ENCODE assay signal across 25 cellular contexts in the genomic region with DNA sequence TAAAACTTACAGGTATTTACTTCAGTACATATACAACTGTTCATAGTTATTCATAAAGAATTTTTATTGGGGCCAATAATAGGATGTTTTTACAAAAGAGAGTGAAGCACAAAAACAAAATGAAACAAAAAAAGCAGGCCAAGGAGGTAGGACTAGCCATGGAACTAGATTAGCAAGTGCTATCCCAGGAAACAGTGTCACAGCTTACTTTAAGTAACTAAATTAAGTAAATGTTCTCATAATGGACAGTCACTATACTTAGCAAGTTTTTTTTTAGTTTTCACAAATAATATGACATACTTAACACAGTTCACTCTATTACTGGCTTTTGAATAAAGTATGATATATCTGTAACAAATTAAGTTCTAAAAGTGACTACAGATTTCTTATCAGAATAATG.
"Had no signal": no experiment of that assay in that cellular context is flagged by ENCODE, and none has a peak within 500 bp of the region (broad histone marks: within the 10 kb centered on the region; RNA-seq: fewer than 3 reads in every experiment).

No MANE protein-coding gene starts in this region.

- ATAC-seq: foreskin keratinocyte; gastroesophageal sphincter; left colon; left ventricle myocardium superior; lower lobe of right lung; natural killer cell treated with Interleukin-12 subunit alpha and Interleukin-12 subunit beta and Interleukin-15 and Interleukin-18, amount 100 ng/mL, for 72 hours; stimulated activated naive B cell treated with anti-CD40 and anti-IgM and Interleukin-4, amounts not matched to agents 10 μg/mL and 1 μg/mL and 100 μg/mL, for 72 hours had no signal

- H3K27ac Mint-ChIP-seq: naive B cell; natural killer cell treated with Interleukin-12 subunit alpha and Interleukin-12 subunit beta and Interleukin-15 and Interleukin-18, amount 100 ng/mL, for 72 hours; neural progenitor cell; progenitor cell of endocrine pancreas; stimulated activated naive B cell treated with anti-CD40 and anti-IgM and Interleukin-4, amounts not matched to agents 10 μg/mL and 1 μg/mL and 100 μg/mL, for 72 hours; stimulated activated naive CD8-positive, alpha-beta T cell treated with anti-CD3 and anti-CD28 coated beads, Interleukin-15, Interleukin-2, amounts not matched to agents 100 ng/mL and 50 ng/mL, for 24 hours had no signal

- H3K36me3 ChIP-seq: heart left ventricle, lower lobe of right lung, neural progenitor cell, spleen, thoracic aorta, upper lobe of left lung had no signal

- H3K4me1 ChIP-seq: esophagus muscularis mucosa, lower lobe of right lung, parathyroid adenoma, spleen, upper lobe of left lung had no signal

- H3K4me2 ChIP-seq: hepatocyte, neural progenitor cell had no signal

- H3K4me3 ChIP-seq: coronary artery, esophagus muscularis mucosa, gastroesophageal sphincter, heart left ventricle, hepatocyte, lower lobe of right lung, neural progenitor cell, sigmoid colon, skin epidermis, spleen, thoracic aorta, tibial nerve, upper lobe of left lung had no signal

- DNase-seq: dermis blood vessel endothelial cell; effector memory CD4-positive, alpha-beta T cell; foreskin keratinocyte; heart left ventricle; left colon; left ventricle myocardium superior; lower lobe of right lung; naive B cell; right cardiac atrium; sigmoid colon; spleen; stimulated activated naive B cell treated with anti-CD40 and anti-IgM and Interleukin-4, amounts not matched to agents 10 μg/mL and 1 μg/mL and 100 μg/mL, for 72 hours; upper lobe of left lung had no signal

- H3K4me3 Mint-ChIP-seq: naive B cell; natural killer cell treated with Interleukin-12 subunit alpha and Interleukin-12 subunit beta and Interleukin-15 and Interleukin-18, amount 100 ng/mL, for 72 hours; neural progenitor cell; stimulated activated naive B cell treated with anti-CD40 and anti-IgM and Interleukin-4, amounts not matched to agents 10 μg/mL and 1 μg/mL and 100 μg/mL, for 72 hours; stimulated activated naive CD8-positive, alpha-beta T cell treated with anti-CD3 and anti-CD28 coated beads, Interleukin-15, Interleukin-2, amounts not matched to agents 100 ng/mL and 50 ng/mL, for 24 hours had no signal

- H3K9me3 Mint-ChIP-seq: naive B cell; neural progenitor cell; stimulated activated naive B cell treated with anti-CD40 and anti-IgM and Interleukin-4, amounts not matched to agents 10 μg/mL and 1 μg/mL and 100 μg/mL, for 72 hours had no signal

- H2AFZ ChIP-seq: hepatocyte, neural progenitor cell, parathyroid adenoma had no signal

- H3K9ac ChIP-seq: neural progenitor cell, parathyroid adenoma had no signal

- H3K79me2 ChIP-seq: hepatocyte, parathyroid adenoma had no signal

- H3K27me3 ChIP-seq: esophagus muscularis mucosa, foreskin keratinocyte, gastroesophageal sphincter, heart left ventricle, hepatocyte, neural progenitor cell, sigmoid colon, spleen, tibial nerve, upper lobe of left lung had no signal

- H3K27ac ChIP-seq: coronary artery, esophagus muscularis mucosa, foreskin keratinocyte, gastroesophageal sphincter, heart left ventricle, hepatocyte, lower lobe of right lung, neural progenitor cell, parathyroid adenoma, sigmoid colon, skin epidermis, spleen, tibial nerve, upper lobe of left lung had no signal

- H3K9me3 ChIP-seq: esophagus muscularis mucosa, gastroesophageal sphincter, lower lobe of right lung, sigmoid colon, spleen, thoracic aorta, tibial nerve, upper lobe of left lung had no signal

- H3K27me3 Mint-ChIP-seq: naive B cell; natural killer cell treated with Interleukin-12 subunit alpha and Interleukin-12 subunit beta and Interleukin-15 and Interleukin-18, amount 100 ng/mL, for 72 hours; progenitor cell of endocrine pancreas; stimulated activated naive B cell treated with anti-CD40 and anti-IgM and Interleukin-4, amounts not matched to agents 10 μg/mL and 1 μg/mL and 100 μg/mL, for 72 hours; stimulated activated naive CD8-positive, alpha-beta T cell treated with anti-CD3 and anti-CD28 coated beads, Interleukin-15, Interleukin-2, amounts not matched to agents 100 ng/mL and 50 ng/mL, for 24 hours had no signal

- H3K4me1 Mint-ChIP-seq: naive B cell; stimulated activated naive B cell treated with anti-CD40 and anti-IgM and Interleukin-4, amounts not matched to agents 10 μg/mL and 1 μg/mL and 100 μg/mL, for 72 hours had no signal

- H3K36me3 Mint-ChIP-seq: naive B cell; natural killer cell treated with Interleukin-12 subunit alpha and Interleukin-12 subunit beta and Interleukin-15 and Interleukin-18, amount 100 ng/mL, for 72 hours; neural progenitor cell; stimulated activated naive B cell treated with anti-CD40 and anti-IgM and Interleukin-4, amounts not matched to agents 10 μg/mL and 1 μg/mL and 100 μg/mL, for 72 hours had no signal
